In the genomic region with DNA sequence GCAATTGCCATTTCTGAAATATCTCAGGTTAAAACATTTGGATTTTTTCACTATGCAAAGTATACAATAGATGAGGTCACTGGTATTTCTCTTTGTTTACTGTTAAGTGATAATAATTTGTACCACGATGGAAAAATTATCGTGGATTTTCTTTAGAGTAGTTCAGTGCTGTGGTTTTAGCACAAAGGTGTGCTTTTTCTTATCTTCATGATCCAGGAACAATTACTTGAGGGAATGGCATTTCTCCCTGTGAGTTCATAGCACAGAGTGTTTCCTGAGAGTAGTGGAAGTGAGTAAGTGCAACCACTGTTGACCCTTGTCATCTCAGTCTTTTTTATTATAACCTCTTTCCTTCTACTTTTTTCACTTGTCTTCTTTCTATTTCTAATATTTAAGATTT, we compare ENCODE assay signal across 16 cellular contexts.
DNase-seq lines count a peak whose midpoint lies in the region; TF ChIP-seq lines count a peak whose summit lies in the region.
"Had no signal": no experiment of that assay in that cellular context is flagged by ENCODE, and none has a peak within 500 bp of the region (broad histone marks: within the 10 kb centered on the region; RNA-seq: fewer than 3 reads in every experiment).

No MANE protein-coding gene starts in this region.

- TF ChIP-seq POLR2A in erythroblast (IDR thresholded peaks at IDR 0.05; ENCODE audit: low read length): no peak

- H3K4me1 ChIP-seq in DOHH2 (ENCODE audit: control insufficient read depth, low read length): peaks cover 52% of the 10 kb centered on the region
- H3K4me1 ChIP-seq: BE2C, parathyroid adenoma had no signal

- intact Hi-C loops in head of caudate nucleus (cut with DNase I): no loop called here

- no peaks in the 10 kb centered on the region for H3K79me2 ChIP-seq in DOHH2 (ENCODE audit: control insufficient read depth, low read length)
- H3K79me2 ChIP-seq: parathyroid adenoma had no signal

- H3K9me2 ChIP-seq in DOHH2 (replicated peaks; ENCODE audit: control insufficient read depth, low read length): no peaks in the 10 kb centered on the region

- no peak overlapping the region for H3K27ac ChIP-seq in DOHH2 (ENCODE audit: low read depth, low read length)
- H3K27ac ChIP-seq: KMS-11, parathyroid adenoma had no signal

- no peaks in the 10 kb centered on the region for H3K36me3 ChIP-seq in DOHH2 (ENCODE audit: control insufficient read depth, low read length)
- H3K36me3 ChIP-seq: BE2C had no signal

- TF ChIP-seq CTCF in DOHH2 (IDR thresholded peaks at IDR 0.05; ENCODE audit: low read depth, low read length, poor library complexity, severe bottlenecking): no peak

- no peaks in the 10 kb centered on the region for H4K20me1 ChIP-seq in DOHH2 (ENCODE audit: control insufficient read depth, insufficient read depth, low read depth, low read length)

- H3K4me3 ChIP-seq in DOHH2 (ENCODE audit: low read length): no peak overlapping the region

- peaks cover 11% of the 10 kb centered on the region; the same call in 1 of the 2 replicates for H3F3A ChIP-seq in DOHH2 (ENCODE audit: control insufficient read depth, insufficient read depth)

- H3K4me2 ChIP-seq in DOHH2 (ENCODE audit: low read length): peak overlapping the region; percentile 30
- H3K4me2 ChIP-seq: KMS-11 had no signal

- DNase-seq in amniotic epithelial cell (ENCODE audit: low read depth) (peak; percentile 71), iris pigment epithelial cell (ENCODE audit: low read depth) (peak; percentile 57), pulmonary artery endothelial cell (ENCODE audit: low read depth, low spot score) (peak; percentile 57), erythroblast (lab: John Stamatoyannopoulos, UW) (no peak), head of caudate nucleus (no peak), NCI-H2081 treated with DMSO at 0.1 percent for 48 hours (lab: John Stamatoyannopoulos, UW) (no peak), NCI-H1436 (lab: John Stamatoyannopoulos, UW) (no peak)
- DNase-seq: activated CD8-positive, alpha-beta memory T cell treated with anti-CD3 and anti-CD28 coated beads for 24 hours; activated naive CD4-positive, alpha-beta T cell treated with anti-CD3 and anti-CD28 coated beads, Interleukin-2, amount 10 ng/mL, durations not matched to agents 7 days and 5 days; BE2C; NCI-H187; SHP77 treated with DMSO at 0.1 percent for 48 hours; stimulated activated CD4-positive, alpha-beta T cell treated with anti-CD3 and anti-CD28 coated beads, Interleukin-4, amount 100 ng/mL, for 1 hour had no signal

- no peaks in the 10 kb centered on the region for H3K9me3 ChIP-seq in DOHH2 (ENCODE audit: control insufficient read depth, insufficient read depth, low read length)
- H3K9me3 ChIP-seq: BE2C had no signal

- H3K27me3 ChIP-seq in DOHH2 (ENCODE audit: control insufficient read depth, low read length): no peaks in the 10 kb centered on the region
- H3K27me3 ChIP-seq: BE2C had no signal

Comparison
In these comparisons a context has a peak if more than half of its experiments do, and no peak if none do; other contexts are left out.
1. DNase-seq: peak in amniotic epithelial cell (single experiment), iris pigment epithelial cell (single experiment) and pulmonary artery endothelial cell (single experiment); none in erythroblast (0 of 2), head of caudate nucleus (0 of 42), NCI-H2081 treated with DMSO at 0.1 percent for 48 hours (single experiment) and NCI-H1436 (single experiment).